In the genomic region with DNA sequence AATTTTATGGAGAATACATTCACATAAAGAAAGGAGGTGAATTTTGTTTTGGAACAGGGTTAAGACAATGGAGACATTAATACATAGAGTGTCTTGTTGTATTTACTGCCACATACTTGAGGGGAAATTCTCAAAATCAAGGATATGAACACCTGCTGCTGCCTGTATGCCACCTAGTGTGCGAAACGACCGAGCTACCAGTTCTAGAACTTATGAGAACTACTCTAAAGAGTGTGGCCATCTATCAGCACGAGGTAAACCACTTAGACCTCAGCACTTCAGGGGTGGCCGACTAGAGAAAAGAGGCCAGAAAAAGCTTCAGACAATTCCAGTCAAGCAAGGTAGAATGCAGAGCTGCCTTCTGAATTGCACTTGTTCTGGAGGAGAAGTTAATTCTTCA, we compare ENCODE assay signal across 1 cellular context.
TF ChIP-seq lines count a peak whose summit lies in the region.

No MANE protein-coding gene starts in this region.

TF ChIP-seq in K562, 482 proteins besides CTCF, POLR2A, EP300 and RAD21:
- no peak for TF ChIP-seq SRSF9 (IDR thresholded peaks at IDR 0.05; ENCODE audit: borderline replicate concordance, low read depth, low read length)
- TF ChIP-seq MAFF (IDR thresholded peaks at IDR 0.05; ENCODE audit: low read length), result no peak
- 0 out of 2 replicates have a peak, but pooled peaks have one; percentile 42 for TF ChIP-seq POLR2AphosphoS2 (IDR thresholded peaks at IDR 0.05; ENCODE audit: low read length)
- TF ChIP-seq SIN3B (IDR thresholded peaks at IDR 0.05; ENCODE audit: low read depth), result no peak
- TF ChIP-seq MEF2D (tag; conservative IDR thresholded peaks at IDR 0.05; ENCODE audit: low read depth), result no peak
- TF ChIP-seq PML (IDR thresholded peaks at IDR 0.05; ENCODE audit: low read length), result 0 out of 2 replicates have a peak, but pooled peaks have one; percentile 13
- TF ChIP-seq GABPB2 (CRISPR knock-in tag; conservative IDR thresholded peaks at IDR 0.05), result no peak
- no peak for TF ChIP-seq TCFL5 (CRISPR knock-in tag; conservative IDR thresholded peaks at IDR 0.05)
